ENCODE assay signal across 21 cellular contexts in the genomic region with DNA sequence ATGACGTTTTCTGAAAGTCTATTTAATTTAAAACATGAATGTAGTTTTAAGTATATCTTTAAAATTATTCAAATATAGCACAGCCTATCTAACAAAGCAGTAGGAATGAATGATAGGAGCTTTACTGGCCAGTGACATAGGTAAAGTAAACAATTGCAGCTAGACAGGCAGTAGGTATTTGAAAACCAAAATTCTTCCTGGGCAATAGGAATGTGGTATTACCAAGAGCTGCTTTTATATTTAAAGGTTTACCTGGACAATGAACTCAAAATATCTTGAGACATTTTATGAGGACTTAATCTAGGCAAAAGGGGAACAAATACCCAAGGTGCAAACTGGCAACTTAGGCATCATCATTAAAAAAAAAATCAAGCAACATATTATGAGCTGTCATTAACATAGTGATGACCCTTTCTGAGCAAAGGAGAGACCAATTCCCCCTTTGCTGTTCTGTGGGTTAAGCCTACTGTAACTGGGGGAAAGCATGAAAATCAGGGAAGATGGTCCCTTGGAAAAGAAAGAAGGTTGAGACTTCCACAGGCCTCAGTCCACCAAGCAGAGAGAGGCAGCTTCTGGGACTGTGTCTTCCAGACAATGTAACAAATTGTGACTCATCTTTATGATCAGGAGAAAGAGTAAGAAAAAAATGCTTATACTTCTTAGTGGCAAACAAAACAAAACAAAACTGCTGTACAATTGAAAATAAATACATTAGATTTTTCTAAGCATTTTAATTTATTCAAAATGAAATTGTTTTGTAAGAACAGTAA. TPM values are rescaled to one million over a fixed set of nuclear protein-coding genes. Genes with fewer than 3 reads are reported as not detected.
"Had no signal": no experiment of that assay in that cellular context is flagged by ENCODE, and none has a peak within 500 bp of the region (broad histone marks: within the 10 kb centered on the region; RNA-seq: fewer than 3 reads in every experiment).

No MANE protein-coding gene starts in this region.

- ATAC-seq: activated CD4-positive, alpha-beta T cell treated with anti-CD3 and anti-CD28 coated beads for 36 hours; activated CD8-positive, alpha-beta memory T cell treated with anti-CD3 and anti-CD28 coated beads, Interleukin-2, amount 10 ng/mL, durations not matched to agents 7 days and 5 days; activated naive CD8-positive, alpha-beta T cell treated with anti-CD3 and anti-CD28 coated beads, Interleukin-2, amount 50 U/mL, for 24 hours; natural killer cell treated with Interleukin-12 subunit alpha and Interleukin-12 subunit beta and Interleukin-15 and Interleukin-18, amount 100 ng/mL, for 72 hours; stimulated activated naive B cell treated with anti-CD40 and anti-IgM and Interleukin-4, amounts not matched to agents 10 μg/mL and 1 μg/mL and 100 μg/mL, for 72 hours had no signal

- H3K9me3 Mint-ChIP-seq: activated CD4-positive, alpha-beta memory T cell treated with anti-CD3 and anti-CD28 coated beads for 36 hours; activated naive CD4-positive, alpha-beta T cell treated with anti-CD3 and anti-CD28 coated beads for 36 hours; activated naive CD8-positive, alpha-beta T cell treated with anti-CD3 and anti-CD28 coated beads, Interleukin-2, amount 50 U/mL, for 24 hours; activated T-helper 2 cell treated with anti-CD3 and anti-CD28 coated beads, Interferon-gamma antibody, Interleukin-2, Interleukin-4, amounts not matched to agents 10 μg/mL and 5 μg/mL and 100 μg/mL, durations not matched to agents 14 hours and 24 hours and 36 hours; natural killer cell treated with Interleukin-12 subunit alpha and Interleukin-12 subunit beta and Interleukin-15 and Interleukin-18, amount 100 ng/mL, for 72 hours; stimulated activated naive B cell treated with anti-CD40 and anti-IgM and Interleukin-4, amounts not matched to agents 10 μg/mL and 1 μg/mL and 100 μg/mL, for 72 hours had no signal

- H3K9me3 ChIP-seq: esophagus muscularis mucosa, tibial artery had no signal

- H3K4me3 ChIP-seq: esophagus muscularis mucosa, tibial artery had no signal

- DNase-seq: activated CD4-positive, alpha-beta memory T cell treated with anti-CD3 and anti-CD28 coated beads for 36 hours; activated CD4-positive, alpha-beta T cell treated with anti-CD3 and anti-CD28 coated beads for 36 hours; activated CD8-positive, alpha-beta memory T cell treated with anti-CD3 and anti-CD28 coated beads, Interleukin-2, amount 10 ng/mL, durations not matched to agents 7 days and 5 days; activated naive CD4-positive, alpha-beta T cell treated with anti-CD3 and anti-CD28 coated beads for 36 hours; activated naive CD8-positive, alpha-beta T cell treated with anti-CD3 and anti-CD28 coated beads, Interleukin-2, amount 50 U/mL, for 24 hours; activated T-cell treated with anti-CD3 and anti-CD28 coated beads, Interleukin-2, amount 50 U/mL, for 1 hour; dermis blood vessel endothelial cell; mesendoderm; posterior cingulate gyrus; stimulated activated CD4-positive, alpha-beta T cell treated with anti-CD3 and anti-CD28 coated beads, Interleukin-15, amount 100 ng/mL, for 24 hours; stimulated activated CD4-positive, alpha-beta T cell treated with anti-CD3 and anti-CD28 coated beads, Interleukin-4, amount 100 ng/mL, for 1 hour; stimulated activated naive B cell treated with anti-CD40 and anti-IgM and Interleukin-4, amounts not matched to agents 10 μg/mL and 1 μg/mL and 100 μg/mL, for 72 hours; T1000; tibial artery had no signal

- H3K4me3 Mint-ChIP-seq: activated CD4-positive, alpha-beta memory T cell treated with anti-CD3 and anti-CD28 coated beads for 36 hours; activated CD4-positive, alpha-beta T cell treated with anti-CD3 and anti-CD28 coated beads for 36 hours; activated CD8-positive, alpha-beta memory T cell treated with anti-CD3 and anti-CD28 coated beads, Interleukin-2, amount 10 ng/mL, durations not matched to agents 7 days and 5 days; activated naive CD4-positive, alpha-beta T cell treated with anti-CD3 and anti-CD28 coated beads for 36 hours; activated naive CD8-positive, alpha-beta T cell treated with anti-CD3 and anti-CD28 coated beads, Interleukin-2, amount 50 U/mL, for 24 hours; natural killer cell treated with Interleukin-12 subunit alpha and Interleukin-12 subunit beta and Interleukin-15 and Interleukin-18, amount 100 ng/mL, for 72 hours; stimulated activated naive B cell treated with anti-CD40 and anti-IgM and Interleukin-4, amounts not matched to agents 10 μg/mL and 1 μg/mL and 100 μg/mL, for 72 hours had no signal

- H3K27ac Mint-ChIP-seq: activated CD4-positive, alpha-beta memory T cell treated with anti-CD3 and anti-CD28 coated beads for 36 hours; activated CD4-positive, alpha-beta T cell treated with anti-CD3 and anti-CD28 coated beads for 36 hours; activated CD8-positive, alpha-beta memory T cell treated with anti-CD3 and anti-CD28 coated beads, Interleukin-2, amount 10 ng/mL, durations not matched to agents 7 days and 5 days; activated naive CD4-positive, alpha-beta T cell treated with anti-CD3 and anti-CD28 coated beads for 36 hours; activated naive CD8-positive, alpha-beta T cell treated with anti-CD3 and anti-CD28 coated beads, Interleukin-2, amount 50 U/mL, for 24 hours; activated T-helper 2 cell treated with anti-CD3 and anti-CD28 coated beads, Interferon-gamma antibody, Interleukin-2, Interleukin-4, amounts not matched to agents 10 μg/mL and 5 μg/mL and 100 μg/mL, durations not matched to agents 14 hours and 24 hours and 36 hours; natural killer cell treated with Interleukin-12 subunit alpha and Interleukin-12 subunit beta and Interleukin-15 and Interleukin-18, amount 100 ng/mL, for 72 hours; stimulated activated naive B cell treated with anti-CD40 and anti-IgM and Interleukin-4, amounts not matched to agents 10 μg/mL and 1 μg/mL and 100 μg/mL, for 72 hours had no signal

- H3K27ac ChIP-seq: esophagus muscularis mucosa, tibial artery had no signal

RNA-seq across cellular contexts. Expression of a gene that starts 12.9 kb away (rescaled TPM):
- total RNA-seq: activated naive CD4-positive, alpha-beta T cell treated with anti-CD3 and anti-CD28 coated beads for 36 hours; chondrocyte; fibroblast of villous mesenchyme; skeletal muscle tissue; subcutaneous adipose tissue had no signal
